Comparison of ENCODE assay signal across 15 cellular contexts in the genomic region with DNA sequence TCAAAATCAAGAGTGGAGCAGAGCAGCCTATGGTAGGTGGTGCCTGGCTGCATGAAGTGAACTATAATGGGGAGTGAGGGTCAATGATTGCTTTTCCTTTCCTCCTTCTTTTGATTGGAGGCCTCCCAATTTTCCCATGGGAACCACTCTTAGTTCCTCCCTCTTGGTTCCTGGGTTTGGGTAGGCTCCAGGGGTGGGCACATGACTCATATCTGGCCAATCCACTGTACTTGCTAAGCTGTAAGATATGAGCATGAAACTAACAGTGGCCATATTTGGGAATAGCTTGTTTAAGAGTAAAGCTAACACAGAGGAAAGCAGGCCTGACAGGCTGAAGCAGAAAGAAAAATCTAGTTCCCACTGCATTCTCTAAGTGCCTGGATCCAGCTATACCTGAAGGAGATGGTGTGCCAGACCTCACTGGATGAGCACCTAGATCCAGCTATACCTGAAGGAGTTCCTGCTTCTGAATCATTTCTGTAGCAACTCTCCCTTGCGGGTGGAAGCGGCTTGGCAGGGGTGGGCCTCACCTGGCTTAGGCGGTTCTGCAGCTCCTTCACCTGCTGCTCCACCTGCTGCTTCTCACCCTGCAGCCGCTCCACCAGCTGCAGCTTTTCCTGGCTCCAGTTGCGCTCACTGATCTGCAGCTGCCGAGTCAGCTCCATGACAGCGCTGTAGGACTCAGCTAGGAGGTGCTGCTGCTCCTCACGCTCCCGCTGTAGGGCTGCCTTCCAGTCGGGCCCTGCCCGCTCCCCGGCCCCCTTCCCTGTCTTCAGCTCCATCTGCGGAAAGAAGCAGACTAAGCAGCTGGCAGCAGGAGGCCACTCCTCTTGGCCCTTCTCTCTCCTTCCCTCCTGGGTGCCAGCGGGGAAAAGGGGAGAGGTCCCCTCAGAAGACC. TPM values are rescaled to one million over a fixed set of nuclear protein-coding genes. Genes with fewer than 3 reads are reported as not detected.
A peak's percentile ranks its signal among the peaks of the same experiment; 100 is the strongest.
DNase-seq lines count a peak whose midpoint lies in the region; ATAC-seq, FAIRE-seq and TF ChIP-seq lines count a peak whose summit lies in the region.
"Had no signal": no experiment of that assay in that cellular context is flagged by ENCODE, and none has a peak within 500 bp of the region (broad histone marks: within the 10 kb centered on the region; RNA-seq: fewer than 3 reads in every experiment).

No MANE protein-coding gene starts in this region.

- H3K27ac Mint-ChIP-seq in WTC11, result no peak overlapping the region
- H3K27ac Mint-ChIP-seq: activated naive CD8-positive, alpha-beta T cell treated with anti-CD3 and anti-CD28 coated beads, Interleukin-2, amount 10 ng/mL, durations not matched to agents 7 days and 5 days had no signal

- H3K4me3 Mint-ChIP-seq in WTC11, result no peak overlapping the region
- H3K4me3 Mint-ChIP-seq: activated naive CD8-positive, alpha-beta T cell treated with anti-CD3 and anti-CD28 coated beads, Interleukin-2, amount 10 ng/mL, durations not matched to agents 7 days and 5 days had no signal

- ATAC-seq in WTC11 (peak; percentile 26; the same call in 1 of the 2 replicates), HG02798 (IDR thresholded peaks at IDR 0.05; ENCODE audit: poor library complexity, unreplicated experiment) (no peak)

- no peak for FAIRE-seq in H54 (lab: Jason Lieb, UNC)

- H3K36me3 Mint-ChIP-seq in WTC11, result peaks cover 47% of the 10 kb centered on the region

- TF ChIP-seq POLR2A in H54 (IDR thresholded peaks at IDR 0.05; ENCODE audit: low read depth, low read length), result no peak

- H3K9me3 Mint-ChIP-seq in WTC11, result no peaks in the 10 kb centered on the region
- H3K9me3 Mint-ChIP-seq: activated naive CD8-positive, alpha-beta T cell treated with anti-CD3 and anti-CD28 coated beads, Interleukin-2, amount 10 ng/mL, durations not matched to agents 7 days and 5 days had no signal

- no peaks in the 10 kb centered on the region for H3K4me1 Mint-ChIP-seq in WTC11

- POLR2A ChIA-PET in WTC11 (lab: Charles Lee), result no interaction called here

- H3K4me3 ChIP-seq in fibroblast of pulmonary artery (replicated peaks; ENCODE audit: low read depth, low read length), result no peak overlapping the region
- H3K4me3 ChIP-seq: PC-9, upper lobe of left lung had no signal

- TF ChIP-seq CTCF in WTC11 (IDR thresholded peaks at IDR 0.05), result no peak
- no peak for TF ChIP-seq CTCF in fibroblast of pulmonary artery (IDR thresholded peaks at IDR 0.05; ENCODE audit: low read length, missing control alignments)

- CTCF ChIA-PET in WTC11 (lab: Charles Lee), result interaction anchor here (0.8 to 1.7 kb wide), 7 partner anchors 10 to 62 kb away, joined by 3 to 7 read pairs (median 3); partner anchors contain the start of gene DSN1

- no peaks in the 10 kb centered on the region for H3K27me3 Mint-ChIP-seq in WTC11 (ENCODE audit: low read depth)
- H3K27me3 Mint-ChIP-seq: activated naive CD8-positive, alpha-beta T cell treated with anti-CD3 and anti-CD28 coated beads, Interleukin-2, amount 10 ng/mL, durations not matched to agents 7 days and 5 days had no signal

- peak; percentile 64 for DNase-seq in A172 (ENCODE audit: low spot score)
- peak; percentile 20 for DNase-seq in H54 (ENCODE audit: insufficient read length, low spot score)
- no peak for DNase-seq in WTC11 (ENCODE audit: low spot score)
- peak; percentile 48 for DNase-seq in fibroblast of pulmonary artery (ENCODE audit: low read depth)
- no peak for DNase-seq in HT-29 (ENCODE audit: low spot score)
- DNase-seq in activated CD4-positive, alpha-beta T cell treated with anti-CD3 and anti-CD28 coated beads for 4 hours, result no peak
- no peak for DNase-seq in NCI-H2029 (lab: John Stamatoyannopoulos, UW)
- DNase-seq: activated naive CD8-positive, alpha-beta T cell treated with anti-CD3 and anti-CD28 coated beads, Interleukin-2, amount 10 ng/mL, durations not matched to agents 7 days and 5 days; effector CD8-positive, alpha-beta T cell; GOT3; NCI-H2081; PC-9; retina had no signal

TF ChIP-seq in WTC11, 78 proteins besides CTCF, POLR2A, EP300 and RAD21:
- TF ChIP-seq FOXJ3 (CRISPR knock-in tag; IDR thresholded peaks at IDR 0.05; ENCODE audit: borderline replicate concordance) (no peak), ZNF396 (CRISPR knock-in tag; IDR thresholded peaks at IDR 0.05; ENCODE audit: borderline replicate concordance) (no peak), KAT7 (CRISPR knock-in tag; IDR thresholded peaks at IDR 0.05; ENCODE audit: borderline replicate concordance) (no peak), CREM (CRISPR knock-in tag; IDR thresholded peaks at IDR 0.05) (no peak), NR3C1 (CRISPR knock-in tag; conservative IDR thresholded peaks at IDR 0.05; ENCODE audit: low read depth) (no peak)
TF ChIP-seq in WTC11: peak in this region for 0.

RNA-seq across cellular contexts. Expression of gene DSN1, which starts 29.0 kb away (rescaled TPM):
- 59.7 and 66.7 TPM in 2 replicates for total RNA-seq in A172 (2014; rRNA removed; shearing (Covaris generic))
- 26.0 to 27.0 TPM (median 26.9 TPM) in 3 replicates for total RNA-seq in WTC11 (2021)
- 23.6 and 28.3 TPM in 2 replicates for total RNA-seq in HT-29 (2014; rRNA removed; shearing (Covaris generic))

RNA-seq across cellular contexts. Expression of gene NDRG3, which starts 56.7 kb away (rescaled TPM):
- 49.7 and 54.6 TPM in 2 replicates for total RNA-seq in A172 (2014; rRNA removed; shearing (Covaris generic))
- total RNA-seq in WTC11 (2021), result 26.0 to 27.0 TPM (median 26.3 TPM) in 3 replicates
- 22.8 and 22.9 TPM in 2 replicates for total RNA-seq in HT-29 (2014; rRNA removed; shearing (Covaris generic))

Comparison
In these comparisons a context has a peak if more than half of its experiments do, and no peak if none do; other contexts are left out.
1. DNase-seq: peak in A172 (single experiment), H54 (single experiment) and fibroblast of pulmonary artery (single experiment); none in WTC11 (single experiment), HT-29 (single experiment), activated CD4-positive, alpha-beta T cell treated with anti-CD3 and anti-CD28 coated beads for 4 hours (0 of 2) and NCI-H2029 (single experiment).